In the genomic region with DNA sequence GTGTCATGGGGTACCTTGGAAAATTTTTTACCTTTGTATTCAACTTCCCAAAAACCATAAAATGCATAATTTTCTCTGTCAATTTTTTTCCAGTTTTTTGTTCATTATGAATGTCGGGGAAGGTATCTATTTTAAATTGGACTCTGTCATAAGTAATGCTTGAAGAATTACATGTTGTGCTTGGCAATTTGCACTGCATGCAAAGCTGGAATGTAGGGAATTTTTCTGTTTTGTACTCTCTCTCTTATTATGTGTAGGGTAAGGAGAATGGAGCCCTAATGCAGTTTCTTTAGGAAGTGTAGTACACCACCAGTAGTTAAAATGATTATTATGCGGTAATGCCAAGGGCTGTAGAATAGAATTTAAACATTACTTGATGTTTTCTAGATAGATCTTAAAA, we compare ENCODE assay signal across 21 cellular contexts.
"Had no signal": no experiment of that assay in that cellular context is flagged by ENCODE, and none has a peak within 500 bp of the region (broad histone marks: within the 10 kb centered on the region; RNA-seq: fewer than 3 reads in every experiment).

No MANE protein-coding gene starts in this region.

- H3K9me3 ChIP-seq: esophagus squamous epithelium, tibial artery had no signal

- ATAC-seq: effector memory CD8-positive, alpha-beta T cell; foreskin keratinocyte; left lobe of liver had no signal

- H3K4me1 ChIP-seq: esophagus squamous epithelium, foreskin keratinocyte, parathyroid adenoma had no signal

- H3K27me3 ChIP-seq: esophagus squamous epithelium, foreskin keratinocyte, tibial artery had no signal

- H3K9ac ChIP-seq: parathyroid adenoma had no signal

- H3K36me3 ChIP-seq: esophagus squamous epithelium, tibial artery had no signal

- H3K4me3 ChIP-seq: esophagus squamous epithelium, lung, tibial artery had no signal

- DNase-seq: activated CD4-positive, CD25-positive, alpha-beta regulatory T cell treated with anti-CD3 and anti-CD28 coated beads, Interleukin-2, amount 50 U/mL, for 72 hours; activated CD8-positive, alpha-beta memory T cell treated with anti-CD3 and anti-CD28 coated beads for 24 hours; activated CD8-positive, alpha-beta memory T cell treated with anti-CD3 and anti-CD28 coated beads, Interleukin-2, amount 50 U/mL, for 48 hours; activated effector memory CD4-positive, alpha-beta T cell treated with anti-CD3 and anti-CD28 coated beads, Interleukin-2, amount 50 U/mL, for 16 hours; activated naive CD4-positive, alpha-beta T cell treated with anti-CD3 and anti-CD28 coated beads, Interleukin-2, amount 50 U/mL, for 16 hours; activated T-cell treated with anti-CD3 and anti-CD28 coated beads, Interleukin-2, amount 50 U/mL, for 48 hours; effector memory CD8-positive, alpha-beta T cell; esophagus squamous epithelium; glutamatergic neuron; hypothalamus; kidney; stimulated activated CD4-positive, alpha-beta T cell treated with anti-CD3 and anti-CD28 coated beads, Interleukin-12 subunit alpha, Interleukin-12 subunit beta, amount 100 ng/mL, for 4 hours; stimulated activated CD4-positive, alpha-beta T cell treated with anti-CD3 and anti-CD28 coated beads, Interleukin-1b, Interleukin-23, amount 100 ng/mL, for 48 hours; stimulated activated CD8-positive, alpha-beta memory T cell treated with anti-CD3 and anti-CD28 coated beads, Interleukin-4, amount 100 ng/mL, for 48 hours; stimulated activated naive CD4-positive, alpha-beta T cell; T1000; tibial artery had no signal
